14 cellular contexts compared by ENCODE assay signal in the genomic region with DNA sequence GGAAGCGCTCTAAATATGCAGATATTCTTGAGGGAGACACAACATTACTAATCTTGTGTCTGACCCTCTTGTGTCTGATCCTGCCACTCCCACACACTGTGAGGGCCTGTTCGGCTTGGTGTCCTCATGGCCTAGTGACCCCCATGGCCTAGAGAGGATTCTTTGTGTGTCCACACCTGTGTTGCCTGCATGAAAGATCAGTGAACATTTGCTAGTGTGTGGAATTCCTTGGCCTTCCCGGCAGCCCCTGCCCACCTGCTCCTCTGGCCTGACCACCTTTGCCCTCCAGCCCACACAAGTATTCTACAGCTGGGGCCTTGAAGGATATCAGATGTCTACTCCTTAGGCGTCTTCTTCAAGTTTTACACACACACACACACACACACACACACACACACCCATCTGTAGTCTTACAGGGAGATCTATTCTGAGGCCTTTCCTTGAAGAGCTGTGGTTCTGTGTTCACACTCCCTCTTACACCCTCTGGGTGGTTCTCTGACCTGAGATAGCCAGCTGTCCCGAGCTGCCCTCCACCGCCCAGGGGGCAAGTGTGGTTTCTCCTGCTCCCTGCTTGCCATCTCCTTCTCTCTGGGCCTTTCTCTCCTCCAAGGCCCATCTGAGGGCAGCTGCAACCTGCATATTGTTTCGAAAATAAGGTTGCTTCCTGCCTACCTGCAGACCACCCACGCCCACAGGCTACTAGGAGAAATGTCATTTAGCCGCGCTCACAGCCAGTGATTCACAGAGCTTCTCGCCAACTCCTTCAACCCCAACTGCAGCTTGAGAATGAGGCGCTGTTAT. TPM values are rescaled to one million over a fixed set of nuclear protein-coding genes. Genes with fewer than 3 reads are reported as not detected.
DNase-seq lines count a peak whose midpoint lies in the region; ATAC-seq lines count a peak whose summit lies in the region.
"Had no signal": no experiment of that assay in that cellular context is flagged by ENCODE, and none has a peak within 500 bp of the region (broad histone marks: within the 10 kb centered on the region; RNA-seq: fewer than 3 reads in every experiment).

No MANE protein-coding gene starts in this region.

- H3K4me3 Mint-ChIP-seq in activated naive CD8-positive, alpha-beta T cell treated with anti-CD3 and anti-CD28 coated beads for 36 hours: peak overlapping the region; percentile 42
- H3K4me3 Mint-ChIP-seq: activated B cell treated with CpG ODN at 0.5 μM for 24 hours had no signal

- DNase-seq in Jurkat, Clone E6-1 (ENCODE audit: low read depth, low spot score): no peak
- DNase-seq in activated CD4-positive, alpha-beta T cell treated with anti-CD3 and anti-CD28 coated beads for 48 hours: peak; percentile 75
- DNase-seq in activated naive CD8-positive, alpha-beta T cell treated with anti-CD3 and anti-CD28 coated beads for 36 hours: peak; percentile 66
- DNase-seq in stimulated activated CD4-positive, alpha-beta T cell treated with anti-CD3 and anti-CD28 coated beads, Interleukin-2, amount 100 ng/mL, for 24 hours: peak; percentile 59 to 61
- DNase-seq in DMS 273 (lab: John Stamatoyannopoulos, UW; ENCODE audit: unreplicated experiment): no peak
- DNase-seq: activated B cell treated with CpG ODN at 0.5 μM for 24 hours, GF-D8, IMR-90, midbrain, NCI-H1694, NCI-H748 treated with DMSO at 0.1 percent for 48 hours had no signal

- H3K36me3 Mint-ChIP-seq in activated naive CD8-positive, alpha-beta T cell treated with anti-CD3 and anti-CD28 coated beads for 36 hours: peaks cover 66% of the 10 kb centered on the region

- peak overlapping the region; percentile 46 for H3K4me3 ChIP-seq in Jurkat, Clone E6-1 (ENCODE audit: low read length)
- H3K4me3 ChIP-seq: SJSA1 had no signal

- no peak for ATAC-seq in HG03442 (IDR thresholded peaks at IDR 0.05; ENCODE audit: unreplicated experiment)
- no peak for ATAC-seq in GM21381 (IDR thresholded peaks at IDR 0.05; ENCODE audit: unreplicated experiment)

- no peaks in the 10 kb centered on the region for H3K9me3 Mint-ChIP-seq in activated naive CD8-positive, alpha-beta T cell treated with anti-CD3 and anti-CD28 coated beads for 36 hours

- H3K27me3 Mint-ChIP-seq in activated naive CD8-positive, alpha-beta T cell treated with anti-CD3 and anti-CD28 coated beads for 36 hours: no peaks in the 10 kb centered on the region

- peaks cover 74% of the 10 kb centered on the region for H3K4me1 Mint-ChIP-seq in activated naive CD8-positive, alpha-beta T cell treated with anti-CD3 and anti-CD28 coated beads for 36 hours
- H3K4me1 Mint-ChIP-seq: activated B cell treated with CpG ODN at 0.5 μM for 24 hours had no signal

- H3K27ac Mint-ChIP-seq in activated naive CD8-positive, alpha-beta T cell treated with anti-CD3 and anti-CD28 coated beads for 36 hours: peak overlapping the region; percentile 79
- H3K27ac Mint-ChIP-seq: activated B cell treated with CpG ODN at 0.5 μM for 24 hours had no signal

RNA-seq across cellular contexts. Expression of gene CD247, which starts 45.4 kb away (rescaled TPM):
- polyA plus RNA-seq in Jurkat, Clone E6-1 (2012; ENCODE audit: insufficient read depth, insufficient read length): 109 TPM
- total RNA-seq in activated naive CD8-positive, alpha-beta T cell treated with anti-CD3 and anti-CD28 coated beads for 36 hours: 100 to 1,000 TPM; 166 TPM
- total RNA-seq: IMR-90, SJSA1 had no signal
- polyA plus RNA-seq: IMR-90 had no signal

Comparison
In these comparisons a context has a peak if more than half of its experiments do, and no peak if none do; other contexts are left out.
1. DNase-seq: peak in activated CD4-positive, alpha-beta T cell treated with anti-CD3 and anti-CD28 coated beads for 48 hours (single experiment), activated naive CD8-positive, alpha-beta T cell treated with anti-CD3 and anti-CD28 coated beads for 36 hours (single experiment) and stimulated activated CD4-positive, alpha-beta T cell treated with anti-CD3 and anti-CD28 coated beads, Interleukin-2, amount 100 ng/mL, for 24 hours (2 of 2); none in Jurkat, Clone E6-1 (single experiment) and DMS 273 (single experiment).